Comparison of ENCODE assay signal across 1 cellular context in genomic region chr6:38432479-38432878, GRCh38.
A peak's percentile ranks its signal among the peaks of the same experiment; 100 is the strongest.
TF ChIP-seq lines count a peak whose summit lies in the region.

No MANE protein-coding gene starts in this region.

TF ChIP-seq in endothelial cell of umbilical vein, 7 proteins besides CTCF, POLR2A, EP300 and RAD21:
- TF ChIP-seq FOS (IDR thresholded peaks at IDR 0.05; ENCODE audit: borderline replicate concordance, insufficient read depth, low read length) (peak; percentile 14), POLR2AphosphoS5 (IDR thresholded peaks at IDR 0.05; ENCODE audit: insufficient read depth, low read depth, low read length) (no peak), GATA2 (IDR thresholded peaks at IDR 0.05; ENCODE audit: insufficient read depth, insufficient read length, low read depth, low read length) (peak; percentile 61), JUN (IDR thresholded peaks at IDR 0.05; ENCODE audit: borderline replicate concordance, insufficient read depth, insufficient read length, low read depth) (no peak)
TF ChIP-seq in endothelial cell of umbilical vein: peak in this region for 2.
